In the genomic region with DNA sequence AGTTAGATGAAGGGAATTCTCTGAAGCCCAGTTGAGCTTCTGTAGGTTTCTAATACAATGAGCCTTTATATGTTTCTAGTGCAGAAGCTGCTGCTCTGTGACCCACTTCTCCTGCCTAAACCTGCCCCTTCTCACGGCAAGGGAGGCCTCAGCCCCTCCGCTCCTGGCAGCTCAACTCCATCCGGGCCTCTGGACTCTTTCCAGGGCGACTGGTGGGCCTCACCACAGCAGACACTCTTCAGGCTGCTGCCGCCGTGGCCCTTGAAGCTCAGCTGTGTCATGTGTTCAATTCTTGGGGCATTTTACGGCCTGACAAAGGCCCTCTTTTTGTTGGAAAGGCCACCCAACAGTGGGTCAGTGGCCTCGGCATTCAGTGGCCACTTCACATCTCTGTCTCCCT, we compare ENCODE assay signal across 1 cellular context.
TF ChIP-seq lines count a peak whose summit lies in the region.

No MANE protein-coding gene starts in this region.

TF ChIP-seq in GM23338, 12 proteins besides CTCF, POLR2A, EP300 and RAD21 (continued from another document):
- TF ChIP-seq, protein P1, sequence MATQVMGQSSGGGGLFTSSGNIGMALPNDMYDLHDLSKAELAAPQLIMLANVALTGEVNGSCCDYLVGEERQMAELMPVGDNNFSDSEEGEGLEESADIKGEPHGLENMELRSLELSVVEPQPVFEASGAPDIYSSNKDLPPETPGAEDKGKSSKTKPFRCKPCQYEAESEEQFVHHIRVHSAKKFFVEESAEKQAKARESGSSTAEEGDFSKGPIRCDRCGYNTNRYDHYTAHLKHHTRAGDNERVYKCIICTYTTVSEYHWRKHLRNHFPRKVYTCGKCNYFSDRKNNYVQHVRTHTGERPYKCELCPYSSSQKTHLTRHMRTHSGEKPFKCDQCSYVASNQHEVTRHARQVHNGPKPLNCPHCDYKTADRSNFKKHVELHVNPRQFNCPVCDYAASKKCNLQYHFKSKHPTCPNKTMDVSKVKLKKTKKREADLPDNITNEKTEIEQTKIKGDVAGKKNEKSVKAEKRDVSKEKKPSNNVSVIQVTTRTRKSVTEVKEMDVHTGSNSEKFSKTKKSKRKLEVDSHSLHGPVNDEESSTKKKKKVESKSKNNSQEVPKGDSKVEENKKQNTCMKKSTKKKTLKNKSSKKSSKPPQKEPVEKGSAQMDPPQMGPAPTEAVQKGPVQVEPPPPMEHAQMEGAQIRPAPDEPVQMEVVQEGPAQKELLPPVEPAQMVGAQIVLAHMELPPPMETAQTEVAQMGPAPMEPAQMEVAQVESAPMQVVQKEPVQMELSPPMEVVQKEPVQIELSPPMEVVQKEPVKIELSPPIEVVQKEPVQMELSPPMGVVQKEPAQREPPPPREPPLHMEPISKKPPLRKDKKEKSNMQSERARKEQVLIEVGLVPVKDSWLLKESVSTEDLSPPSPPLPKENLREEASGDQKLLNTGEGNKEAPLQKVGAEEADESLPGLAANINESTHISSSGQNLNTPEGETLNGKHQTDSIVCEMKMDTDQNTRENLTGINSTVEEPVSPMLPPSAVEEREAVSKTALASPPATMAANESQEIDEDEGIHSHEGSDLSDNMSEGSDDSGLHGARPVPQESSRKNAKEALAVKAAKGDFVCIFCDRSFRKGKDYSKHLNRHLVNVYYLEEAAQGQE (IDR thresholded peaks at IDR 0.05; ENCODE audit: unreplicated experiment) = no peak
- no peak for TF ChIP-seq EZH2phosphoT487 (IDR thresholded peaks at IDR 0.05; ENCODE audit: unreplicated experiment)
- TF ChIP-seq, protein P2, sequence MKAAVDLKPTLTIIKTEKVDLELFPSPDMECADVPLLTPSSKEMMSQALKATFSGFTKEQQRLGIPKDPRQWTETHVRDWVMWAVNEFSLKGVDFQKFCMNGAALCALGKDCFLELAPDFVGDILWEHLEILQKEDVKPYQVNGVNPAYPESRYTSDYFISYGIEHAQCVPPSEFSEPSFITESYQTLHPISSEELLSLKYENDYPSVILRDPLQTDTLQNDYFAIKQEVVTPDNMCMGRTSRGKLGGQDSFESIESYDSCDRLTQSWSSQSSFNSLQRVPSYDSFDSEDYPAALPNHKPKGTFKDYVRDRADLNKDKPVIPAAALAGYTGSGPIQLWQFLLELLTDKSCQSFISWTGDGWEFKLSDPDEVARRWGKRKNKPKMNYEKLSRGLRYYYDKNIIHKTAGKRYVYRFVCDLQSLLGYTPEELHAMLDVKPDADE (IDR thresholded peaks at IDR 0.05) = no peak
TF ChIP-seq in GM23338: peak in this region for 0.
